Comparison of ENCODE assay signal across 25 cellular contexts in genomic region chr4:22444813-22445212, GRCh38.
DNase-seq lines count a peak whose midpoint lies in the region; ATAC-seq, FAIRE-seq and TF ChIP-seq lines count a peak whose summit lies in the region.
"Had no signal": no experiment of that assay in that cellular context is flagged by ENCODE, and none has a peak within 500 bp of the region (broad histone marks: within the 10 kb centered on the region; RNA-seq: fewer than 3 reads in every experiment).

No MANE protein-coding gene starts in this region.

- intact Hi-C loops in natural killer cell (cut with micrococcal nuclease): no loop called here

- no peaks in the 10 kb centered on the region for H4K20me1 ChIP-seq in MM.1S (ENCODE audit: insufficient read depth, low read length)
- H4K20me1 ChIP-seq: BLaER1 had no signal

- H2AFZ ChIP-seq in MM.1S (ENCODE audit: low read length): no peak overlapping the region

- H3K27me3 Mint-ChIP-seq in activated naive CD4-positive, alpha-beta T cell treated with anti-CD3 and anti-CD28 coated beads, Interleukin-2, amount 50 U/mL, for 24 hours: no peaks in the 10 kb centered on the region
- no peaks in the 10 kb centered on the region for H3K27me3 Mint-ChIP-seq in activated T-helper 17 cell treated with anti-CD3 and anti-CD28 coated beads, Interleukin-2, amount 50 U/mL, for 72 hours
- H3K27me3 Mint-ChIP-seq in natural killer cell (ENCODE audit: low read depth in 2 of 2): no peaks in the 10 kb centered on the region
- H3K27me3 Mint-ChIP-seq: type B pancreatic cell had no signal

- no peak overlapping the region for H3K4me3 ChIP-seq in MM.1S (ENCODE audit: low read length)
- H3K4me3 ChIP-seq: BLaER1, breast epithelium, dorsolateral prefrontal cortex, prostate gland, sigmoid colon had no signal

- H3K9me3 Mint-ChIP-seq in activated naive CD4-positive, alpha-beta T cell treated with anti-CD3 and anti-CD28 coated beads, Interleukin-2, amount 50 U/mL, for 24 hours: no peaks in the 10 kb centered on the region
- peaks cover 3% of the 10 kb centered on the region for H3K9me3 Mint-ChIP-seq in activated T-helper 17 cell treated with anti-CD3 and anti-CD28 coated beads, Interleukin-2, amount 50 U/mL, for 72 hours
- no peaks in the 10 kb centered on the region for H3K9me3 Mint-ChIP-seq in natural killer cell
- H3K9me3 Mint-ChIP-seq: type B pancreatic cell had no signal

- no peaks in the 10 kb centered on the region for H3K27me3 ChIP-seq in MM.1S (replicated peaks; ENCODE audit: insufficient read depth, low read length)
- H3K27me3 ChIP-seq: BLaER1, breast epithelium, dorsolateral prefrontal cortex, sigmoid colon had no signal

- peak overlapping the region; percentile 19; the same call in 1 of the 2 replicates for H3K27ac ChIP-seq in MM.1S (ENCODE audit: low read length)
- H3K27ac ChIP-seq: BLaER1, breast epithelium, dorsolateral prefrontal cortex, prostate gland, sigmoid colon had no signal

- TF ChIP-seq POLR2A in GM12892 (IDR thresholded peaks at IDR 0.05; ENCODE audit: low read depth, low read length): no peak

- H3K79me2 ChIP-seq in MM.1S (ENCODE audit: low read length): no peaks in the 10 kb centered on the region

- FAIRE-seq in GM12892 (lab: Jason Lieb, UNC): no peak

- ATAC-seq in activated T-helper 17 cell treated with anti-CD3 and anti-CD28 coated beads, Interleukin-2, amount 50 U/mL, for 72 hours (replicated peaks): no peak
- ATAC-seq in natural killer cell (no peak), GM18520 (IDR thresholded peaks at IDR 0.05; ENCODE audit: unreplicated experiment) (no peak)
- ATAC-seq: HCT116, Right ventricle myocardium inferior had no signal

- H3K27ac Mint-ChIP-seq in activated naive CD4-positive, alpha-beta T cell treated with anti-CD3 and anti-CD28 coated beads, Interleukin-2, amount 50 U/mL, for 24 hours: peak overlapping the region; percentile 97
- H3K27ac Mint-ChIP-seq in activated T-helper 17 cell treated with anti-CD3 and anti-CD28 coated beads, Interleukin-2, amount 50 U/mL, for 72 hours: no peak overlapping the region
- peak overlapping the region; percentile 80 to 83 for H3K27ac Mint-ChIP-seq in natural killer cell
- H3K27ac Mint-ChIP-seq: mesothelial cell of epicardium, type B pancreatic cell had no signal

- peaks cover 44% of the 10 kb centered on the region for H3K4me1 Mint-ChIP-seq in activated naive CD4-positive, alpha-beta T cell treated with anti-CD3 and anti-CD28 coated beads, Interleukin-2, amount 50 U/mL, for 24 hours
- H3K4me1 Mint-ChIP-seq in activated T-helper 17 cell treated with anti-CD3 and anti-CD28 coated beads, Interleukin-2, amount 50 U/mL, for 72 hours: no peaks in the 10 kb centered on the region
- H3K4me1 Mint-ChIP-seq in natural killer cell: peaks cover 19 to 20% of the 10 kb centered on the region in 2 donors
- H3K4me1 Mint-ChIP-seq: mesothelial cell of epicardium had no signal

- TF ChIP-seq CTCF in MM.1S (IDR thresholded peaks at IDR 0.05; ENCODE audit: low read length) (no peak), natural killer cell (IDR thresholded peaks at IDR 0.05) (no peak)

- H3K9ac ChIP-seq in MM.1S (ENCODE audit: low read length): no peak overlapping the region
- H3K9ac ChIP-seq: BLaER1, SK-N-SH had no signal

- peaks cover 6% of the 10 kb centered on the region for H3K36me3 Mint-ChIP-seq in activated naive CD4-positive, alpha-beta T cell treated with anti-CD3 and anti-CD28 coated beads, Interleukin-2, amount 50 U/mL, for 24 hours
- H3K36me3 Mint-ChIP-seq in activated T-helper 17 cell treated with anti-CD3 and anti-CD28 coated beads, Interleukin-2, amount 50 U/mL, for 72 hours (ENCODE audit: low read depth): no peaks in the 10 kb centered on the region
- H3K36me3 Mint-ChIP-seq in natural killer cell: no peaks in the 10 kb centered on the region

- no peaks in the 10 kb centered on the region for H3K36me3 ChIP-seq in MM.1S (replicated peaks; ENCODE audit: insufficient read depth, low read length)
- H3K36me3 ChIP-seq: prostate gland had no signal

- DNase-seq in activated naive CD4-positive, alpha-beta T cell treated with anti-CD3 and anti-CD28 coated beads, Interleukin-2, amount 50 U/mL, for 16 hours: no peak
- DNase-seq in MM.1S: no peak
- no peak for DNase-seq in natural killer cell
- no peak for DNase-seq in GM12892 (ENCODE audit: insufficient read length)
- DNase-seq: Caco-2, dorsolateral prefrontal cortex, foreskin melanocyte, Kasumi-1, kidney glomerular epithelial cell, NCI-H1436 treated with DMSO at 0.1 percent for 48 hours, NCI-H2107, NCI-H345, NCI-H69, sigmoid colon, SK-N-SH had no signal

- H3K9me2 ChIP-seq in MM.1S (replicated peaks; ENCODE audit: insufficient read depth, low read length): no peaks in the 10 kb centered on the region
- H3K9me2 ChIP-seq: SK-N-SH had no signal

- no peaks in the 10 kb centered on the region for H3K4me1 ChIP-seq in MM.1S (ENCODE audit: low read length)
- H3K4me1 ChIP-seq: BLaER1, breast epithelium, Caco-2, prostate gland, sigmoid colon had no signal

- H3K4me3 Mint-ChIP-seq in activated naive CD4-positive, alpha-beta T cell treated with anti-CD3 and anti-CD28 coated beads, Interleukin-2, amount 50 U/mL, for 24 hours: peak overlapping the region; percentile 79
- H3K4me3 Mint-ChIP-seq in activated T-helper 17 cell treated with anti-CD3 and anti-CD28 coated beads, Interleukin-2, amount 50 U/mL, for 72 hours: peak overlapping the region; percentile 42
- peak overlapping the region; percentile 79 for H3K4me3 Mint-ChIP-seq in natural killer cell
- H3K4me3 Mint-ChIP-seq: mesothelial cell of epicardium, type B pancreatic cell had no signal

- H3K9me3 ChIP-seq in MM.1S (replicated peaks; ENCODE audit: insufficient read depth, low read length): no peaks in the 10 kb centered on the region
- H3K9me3 ChIP-seq: BLaER1, breast epithelium, Caco-2, prostate gland, sigmoid colon, SK-N-SH had no signal

- peaks cover 8% of the 10 kb centered on the region; the same call in 1 of the 2 replicates for H3F3A ChIP-seq in MM.1S (ENCODE audit: insufficient read depth, low read length)

- H3K4me2 ChIP-seq in MM.1S (ENCODE audit: low read depth, low read length): peak overlapping the region; percentile 26; the same call in 1 of the 2 replicates
- H3K4me2 ChIP-seq: BLaER1, SK-N-SH had no signal
